ENCODE assay signal across 1 cellular context in the genomic region with DNA sequence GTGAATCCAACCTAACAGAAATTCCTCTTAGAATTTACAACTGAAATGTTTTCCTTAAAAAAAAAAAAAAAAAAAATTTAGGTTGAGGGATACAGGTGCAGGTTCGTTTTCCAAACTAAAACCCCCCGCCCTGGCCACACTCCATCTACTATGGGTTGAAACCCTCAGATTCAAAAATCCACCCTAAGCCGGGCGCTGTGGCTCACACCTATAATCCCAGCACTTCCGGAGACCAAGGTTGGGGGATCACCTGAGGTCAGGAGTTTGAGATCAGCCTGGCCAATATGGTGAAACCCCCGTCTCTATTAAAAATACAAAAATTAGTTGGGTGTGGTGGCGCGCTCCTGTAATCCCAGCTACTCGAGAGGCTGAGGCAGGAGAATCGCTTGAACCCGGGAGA.
TF ChIP-seq lines count a peak whose summit lies in the region.

No MANE protein-coding gene starts in this region.

TF ChIP-seq in HepG2, 621 proteins besides CTCF, POLR2A, EP300 and RAD21:
- TF ChIP-seq ZFP82 (CRISPR knock-in tag; IDR thresholded peaks at IDR 0.05; ENCODE audit: borderline replicate concordance): peak; percentile 13; the same call in 1 of the 2 replicates
